In the genomic region with DNA sequence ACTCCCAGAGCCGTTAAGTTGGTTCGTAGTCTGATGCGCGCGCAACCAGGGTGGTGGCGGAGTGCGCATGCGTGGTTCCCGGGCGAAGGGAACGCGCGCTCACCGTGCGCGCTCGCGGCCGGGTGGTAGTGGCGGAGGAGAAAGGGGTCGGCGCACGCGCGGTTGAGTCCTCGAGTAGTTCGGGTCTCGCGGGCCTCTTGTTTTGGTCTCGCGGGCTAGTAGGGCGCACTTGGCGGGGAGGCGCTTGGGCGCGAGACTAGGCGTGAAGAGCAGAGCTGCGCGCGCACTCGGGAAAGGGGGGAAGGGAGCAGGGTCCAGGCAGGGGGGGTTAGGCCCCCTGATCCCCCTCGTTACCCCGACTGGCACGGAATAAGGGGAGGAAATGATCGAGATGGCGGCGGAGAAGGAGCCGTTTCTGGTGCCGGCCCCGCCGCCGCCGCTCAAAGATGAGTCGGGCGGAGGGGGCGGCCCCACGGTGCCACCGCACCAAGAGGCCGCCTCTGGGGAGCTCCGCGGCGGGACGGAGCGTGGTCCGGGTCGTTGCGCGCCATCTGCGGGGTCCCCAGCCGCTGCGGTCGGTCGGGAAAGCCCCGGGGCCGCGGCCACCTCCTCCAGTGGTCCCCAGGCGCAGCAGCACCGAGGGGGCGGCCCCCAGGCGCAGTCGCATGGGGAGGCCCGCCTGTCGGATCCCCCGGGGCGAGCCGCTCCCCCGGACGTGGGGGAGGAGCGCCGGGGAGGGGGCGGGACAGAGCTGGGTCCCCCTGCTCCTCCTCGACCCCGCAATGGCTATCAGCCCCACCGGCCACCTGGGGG, we compare ENCODE assay signal across 1 cellular context.
TF ChIP-seq lines count a peak whose summit lies in the region.

MEPCE (plus strand) TSS at position 195 of the 813 bp plus-strand sequence; CDS start at position 383, 188 bp downstream.

TF ChIP-seq in HepG2, 621 proteins besides CTCF, POLR2A, EP300 and RAD21 (continued from another document and continues in another):
- TF ChIP-seq CEBPZ (IDR thresholded peaks at IDR 0.05; ENCODE audit: low read length) (no peak), CENPT (CRISPR knock-in tag; IDR thresholded peaks at IDR 0.05; ENCODE audit: low read depth) (no peak), MTF1 (CRISPR knock-in tag; IDR thresholded peaks at IDR 0.05) (no peak), BRF2 (CRISPR knock-in tag; IDR thresholded peaks at IDR 0.05) (peak; percentile 33; the same call in 1 of the 2 replicates), ZNF224 (CRISPR knock-in tag; IDR thresholded peaks at IDR 0.05) (no peak; the same call in 1 of the 2 replicates), NBN (conservative IDR thresholded peaks at IDR 0.05) (no peak), FOXA1 (IDR thresholded peaks at IDR 0.05) (no peak), FOXA1 (CRISPR knock-in tag; IDR thresholded peaks at IDR 0.05) (no peak), ZNF552 (CRISPR knock-in tag; IDR thresholded peaks at IDR 0.05; ENCODE audit: borderline replicate concordance) (0 out of 2 replicates have a peak, but pooled peaks have one; percentile 42), NR2C2 (CRISPR knock-in tag; IDR thresholded peaks at IDR 0.05; ENCODE audit: borderline replicate concordance) (no peak), ARNT2 (CRISPR knock-in tag; IDR thresholded peaks at IDR 0.05; ENCODE audit: low read depth) (no peak; the same call in 1 of the 2 replicates), JDP2 (CRISPR knock-in tag; IDR thresholded peaks at IDR 0.05; ENCODE audit: borderline replicate concordance) (no peak), GLMP (CRISPR knock-in tag; IDR thresholded peaks at IDR 0.05; ENCODE audit: borderline replicate concordance) (no peak), XRCC5 (optimal IDR thresholded peaks at IDR 0.05; ENCODE audit: low read length) (peak; percentile 9), NFIB (CRISPR knock-in tag; IDR thresholded peaks at IDR 0.05; ENCODE audit: borderline replicate concordance) (no peak), FOXP1 (IDR thresholded peaks at IDR 0.05) (no peak), FOXP1 (CRISPR knock-in tag; IDR thresholded peaks at IDR 0.05) (no peak), ERF (CRISPR knock-in tag; IDR thresholded peaks at IDR 0.05) (peak; percentile 77), REPIN1 (CRISPR knock-in tag; IDR thresholded peaks at IDR 0.05; ENCODE audit: borderline replicate concordance, low read depth) (peak; percentile 58; the same call in 1 of the 2 replicates), GLI4 (CRISPR knock-in tag; IDR thresholded peaks at IDR 0.05; ENCODE audit: borderline replicate concordance) (peak; percentile 24; the same call in 1 of the 2 replicates), ZFP82 (CRISPR knock-in tag; IDR thresholded peaks at IDR 0.05; ENCODE audit: borderline replicate concordance) (no peak), TBP (CRISPR knock-in tag; IDR thresholded peaks at IDR 0.05) (no peak), ZNF225 (CRISPR knock-in tag; IDR thresholded peaks at IDR 0.05) (peak; percentile 58; the same call in 1 of the 2 replicates), FOXK2 (IDR thresholded peaks at IDR 0.05) (0 out of 2 replicates have a peak, but pooled peaks have one; percentile 23), ZNF687 (CRISPR knock-in tag; IDR thresholded peaks at IDR 0.05) (peak; percentile 82), ZNF274 (CRISPR knock-in tag; IDR thresholded peaks at IDR 0.05) (no peak; the same call in 1 of the 2 replicates), ZNF7 (CRISPR knock-in tag; IDR thresholded peaks at IDR 0.05) (no peak), ZNF296 (CRISPR knock-in tag; conservative IDR thresholded peaks at IDR 0.05) (no peak), ZNF275 (CRISPR knock-in tag; IDR thresholded peaks at IDR 0.05; ENCODE audit: borderline replicate concordance) (peak; percentile 58; the same call in 1 of the 2 replicates), RNF2 (conservative IDR thresholded peaks at IDR 0.05; ENCODE audit: low read depth) (no peak)
- TF ChIP-seq, protein P1, sequence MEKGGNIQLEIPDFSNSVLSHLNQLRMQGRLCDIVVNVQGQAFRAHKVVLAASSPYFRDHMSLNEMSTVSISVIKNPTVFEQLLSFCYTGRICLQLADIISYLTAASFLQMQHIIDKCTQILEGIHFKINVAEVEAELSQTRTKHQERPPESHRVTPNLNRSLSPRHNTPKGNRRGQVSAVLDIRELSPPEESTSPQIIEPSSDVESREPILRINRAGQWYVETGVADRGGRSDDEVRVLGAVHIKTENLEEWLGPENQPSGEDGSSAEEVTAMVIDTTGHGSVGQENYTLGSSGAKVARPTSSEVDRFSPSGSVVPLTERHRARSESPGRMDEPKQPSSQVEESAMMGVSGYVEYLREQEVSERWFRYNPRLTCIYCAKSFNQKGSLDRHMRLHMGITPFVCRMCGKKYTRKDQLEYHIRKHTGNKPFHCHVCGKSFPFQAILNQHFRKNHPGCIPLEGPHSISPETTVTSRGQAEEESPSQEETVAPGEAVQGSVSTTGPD (CRISPR knock-in tag; IDR thresholded peaks at IDR 0.05) = no peak
- TF ChIP-seq, protein P2, sequence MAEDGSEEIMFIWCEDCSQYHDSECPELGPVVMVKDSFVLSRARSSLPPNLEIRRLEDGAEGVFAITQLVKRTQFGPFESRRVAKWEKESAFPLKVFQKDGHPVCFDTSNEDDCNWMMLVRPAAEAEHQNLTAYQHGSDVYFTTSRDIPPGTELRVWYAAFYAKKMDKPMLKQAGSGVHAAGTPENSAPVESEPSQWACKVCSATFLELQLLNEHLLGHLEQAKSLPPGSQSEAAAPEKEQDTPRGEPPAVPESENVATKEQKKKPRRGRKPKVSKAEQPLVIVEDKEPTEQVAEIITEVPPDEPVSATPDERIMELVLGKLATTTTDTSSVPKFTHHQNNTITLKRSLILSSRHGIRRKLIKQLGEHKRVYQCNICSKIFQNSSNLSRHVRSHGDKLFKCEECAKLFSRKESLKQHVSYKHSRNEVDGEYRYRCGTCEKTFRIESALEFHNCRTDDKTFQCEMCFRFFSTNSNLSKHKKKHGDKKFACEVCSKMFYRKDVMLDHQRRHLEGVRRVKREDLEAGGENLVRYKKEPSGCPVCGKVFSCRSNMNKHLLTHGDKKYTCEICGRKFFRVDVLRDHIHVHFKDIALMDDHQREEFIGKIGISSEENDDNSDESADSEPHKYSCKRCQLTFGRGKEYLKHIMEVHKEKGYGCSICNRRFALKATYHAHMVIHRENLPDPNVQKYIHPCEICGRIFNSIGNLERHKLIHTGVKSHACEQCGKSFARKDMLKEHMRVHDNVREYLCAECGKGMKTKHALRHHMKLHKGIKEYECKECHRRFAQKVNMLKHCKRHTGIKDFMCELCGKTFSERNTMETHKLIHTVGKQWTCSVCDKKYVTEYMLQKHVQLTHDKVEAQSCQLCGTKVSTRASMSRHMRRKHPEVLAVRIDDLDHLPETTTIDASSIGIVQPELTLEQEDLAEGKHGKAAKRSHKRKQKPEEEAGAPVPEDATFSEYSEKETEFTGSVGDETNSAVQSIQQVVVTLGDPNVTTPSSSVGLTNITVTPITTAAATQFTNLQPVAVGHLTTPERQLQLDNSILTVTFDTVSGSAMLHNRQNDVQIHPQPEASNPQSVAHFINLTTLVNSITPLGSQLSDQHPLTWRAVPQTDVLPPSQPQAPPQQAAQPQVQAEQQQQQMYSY (CRISPR knock-in tag; IDR thresholded peaks at IDR 0.05) = 0 out of 2 replicates have a peak, but pooled peaks have one; percentile 18
- TF ChIP-seq, protein P3, sequence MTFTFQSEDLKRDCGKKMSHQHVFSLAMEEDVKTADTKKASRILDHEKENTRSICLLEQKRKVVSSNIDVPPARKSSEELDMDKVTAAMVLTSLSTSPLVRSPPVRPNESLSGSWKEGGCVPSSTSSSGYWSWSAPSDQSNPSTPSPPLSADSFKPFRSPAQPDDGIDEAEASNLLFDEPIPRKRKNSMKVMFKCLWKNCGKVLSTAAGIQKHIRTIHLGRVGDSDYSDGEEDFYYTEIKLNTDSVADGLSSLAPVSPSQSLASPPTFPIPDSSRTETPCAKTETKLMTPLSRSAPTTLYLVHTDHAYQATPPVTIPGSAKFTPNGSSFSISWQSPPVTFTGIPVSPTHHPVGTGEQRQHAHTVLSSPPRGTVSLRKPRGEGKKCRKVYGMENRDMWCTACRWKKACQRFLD (CRISPR knock-in tag; IDR thresholded peaks at IDR 0.05; ENCODE audit: borderline replicate concordance) = no peak
- TF ChIP-seq, protein P4, sequence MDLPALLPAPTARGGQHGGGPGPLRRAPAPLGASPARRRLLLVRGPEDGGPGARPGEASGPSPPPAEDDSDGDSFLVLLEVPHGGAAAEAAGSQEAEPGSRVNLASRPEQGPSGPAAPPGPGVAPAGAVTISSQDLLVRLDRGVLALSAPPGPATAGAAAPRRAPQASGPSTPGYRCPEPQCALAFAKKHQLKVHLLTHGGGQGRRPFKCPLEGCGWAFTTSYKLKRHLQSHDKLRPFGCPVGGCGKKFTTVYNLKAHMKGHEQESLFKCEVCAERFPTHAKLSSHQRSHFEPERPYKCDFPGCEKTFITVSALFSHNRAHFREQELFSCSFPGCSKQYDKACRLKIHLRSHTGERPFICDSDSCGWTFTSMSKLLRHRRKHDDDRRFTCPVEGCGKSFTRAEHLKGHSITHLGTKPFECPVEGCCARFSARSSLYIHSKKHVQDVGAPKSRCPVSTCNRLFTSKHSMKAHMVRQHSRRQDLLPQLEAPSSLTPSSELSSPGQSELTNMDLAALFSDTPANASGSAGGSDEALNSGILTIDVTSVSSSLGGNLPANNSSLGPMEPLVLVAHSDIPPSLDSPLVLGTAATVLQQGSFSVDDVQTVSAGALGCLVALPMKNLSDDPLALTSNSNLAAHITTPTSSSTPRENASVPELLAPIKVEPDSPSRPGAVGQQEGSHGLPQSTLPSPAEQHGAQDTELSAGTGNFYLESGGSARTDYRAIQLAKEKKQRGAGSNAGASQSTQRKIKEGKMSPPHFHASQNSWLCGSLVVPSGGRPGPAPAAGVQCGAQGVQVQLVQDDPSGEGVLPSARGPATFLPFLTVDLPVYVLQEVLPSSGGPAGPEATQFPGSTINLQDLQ (CRISPR knock-in tag; IDR thresholded peaks at IDR 0.05) = no peak
